ENCODE assay signal across 21 cellular contexts in the genomic region with DNA sequence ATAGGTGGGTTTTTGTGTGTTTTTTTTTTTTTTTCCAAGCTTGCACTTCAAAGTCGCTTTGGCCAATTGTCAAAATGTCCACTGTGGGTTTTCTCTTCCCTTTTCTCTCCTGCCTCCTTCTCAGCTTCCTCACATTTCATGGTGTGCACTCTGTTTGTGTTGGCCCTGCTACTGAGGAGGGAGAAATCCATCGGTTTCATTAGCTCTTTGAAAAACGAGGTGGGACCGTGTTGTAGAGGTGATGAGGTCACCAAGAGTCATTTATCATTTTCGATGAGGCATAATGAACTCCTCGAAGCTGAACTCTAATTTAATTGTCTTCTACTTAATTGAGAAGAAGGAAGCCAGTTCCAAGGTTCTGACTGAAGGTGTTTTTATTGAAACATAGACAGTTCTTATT.
"Had no signal": no experiment of that assay in that cellular context is flagged by ENCODE, and none has a peak within 500 bp of the region (broad histone marks: within the 10 kb centered on the region; RNA-seq: fewer than 3 reads in every experiment).

No MANE protein-coding gene starts in this region.

- FAIRE-seq: endometrium, frontal cortex had no signal

- H3K4me3 ChIP-seq: dorsolateral prefrontal cortex, heart left ventricle, prostate gland, spleen, tibial artery, upper lobe of right lung, vagina had no signal

- H3K79me2 ChIP-seq: parathyroid adenoma had no signal

- H3K27ac ChIP-seq: dorsolateral prefrontal cortex, heart left ventricle, parathyroid adenoma, prostate gland, spleen, tibial artery, upper lobe of right lung, vagina had no signal

- H3K9ac ChIP-seq: parathyroid adenoma had no signal

- H3K9me3 ChIP-seq: heart left ventricle, prostate gland, spleen, tibial artery, upper lobe of right lung, vagina had no signal

- ATAC-seq: esophagus mucosa; heart left ventricle; left colon; sciatic nerve; stimulated activated memory B cell treated with anti-CD40 and anti-IgM and Interleukin-4, amounts not matched to agents 10 μg/mL and 1 μg/mL and 100 μg/mL, for 72 hours; upper lobe of right lung had no signal

- H3K36me3 ChIP-seq: heart left ventricle, prostate gland, spleen, tibial artery, upper lobe of right lung, vagina had no signal

- H3K4me1 ChIP-seq: heart left ventricle, parathyroid adenoma, prostate gland, spleen, tibial artery, upper lobe of right lung, vagina had no signal

- H3K27me3 ChIP-seq: heart left ventricle, spleen, tibial artery, upper lobe of right lung, vagina had no signal

- DNase-seq: dorsolateral prefrontal cortex; effector CD8-positive, alpha-beta T cell; heart left ventricle; hippocampal formation; left colon; mesendoderm; naive B cell; spleen; stimulated activated CD4-positive, alpha-beta T cell treated with anti-CD3 and anti-CD28 coated beads, Interleukin-15, amount 100 ng/mL, for 24 hours; stimulated activated CD4-positive, alpha-beta T cell treated with anti-CD3 and anti-CD28 coated beads, Interleukin-1b, Interleukin-23, amount 100 ng/mL, for 48 hours; stimulated activated CD4-positive, alpha-beta T cell treated with anti-CD3 and anti-CD28 coated beads, Interleukin-4, amount 100 ng/mL, for 24 hours; tibial artery; upper lobe of right lung had no signal

- H2AFZ ChIP-seq: parathyroid adenoma had no signal
